In the genomic region with DNA sequence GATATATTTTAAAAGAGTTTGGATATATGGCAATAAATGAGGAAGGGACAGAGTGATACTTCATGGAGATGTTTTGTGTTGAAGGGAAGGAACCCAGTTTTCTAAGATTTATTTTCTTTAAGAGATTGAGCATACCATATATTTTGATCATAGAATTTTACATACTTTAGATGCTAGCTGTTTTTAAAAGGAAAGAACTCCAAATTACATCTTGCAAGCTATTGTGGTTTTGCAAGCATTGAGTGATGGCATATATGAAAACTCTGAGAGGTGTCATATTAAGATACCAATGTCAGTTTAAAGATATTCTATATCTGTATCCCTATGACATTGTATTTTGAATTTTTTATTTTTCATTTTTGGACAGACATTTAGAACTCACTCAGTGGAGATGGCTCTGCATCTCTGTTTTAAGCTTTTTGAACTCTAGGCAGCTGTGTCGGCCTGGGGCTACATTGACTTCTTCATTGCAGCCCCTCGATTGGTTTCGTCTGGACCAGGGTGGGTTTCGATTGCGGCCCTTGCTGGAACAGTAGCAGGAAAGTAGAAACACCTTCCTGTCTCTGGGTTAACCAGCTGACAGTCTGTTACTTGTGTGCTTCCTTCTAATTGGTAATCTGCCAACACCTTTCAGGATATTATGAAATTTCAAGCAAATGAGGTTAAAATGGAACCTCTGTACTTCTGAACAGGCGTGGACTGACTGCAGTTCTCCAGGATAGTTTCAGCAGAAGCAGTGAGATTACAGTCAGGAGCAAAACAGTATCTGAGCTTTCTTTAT, we compare ENCODE assay signal across 8 cellular contexts. TPM values are rescaled to one million over a fixed set of nuclear protein-coding genes. Genes with fewer than 3 reads are reported as not detected.
DNase-seq lines count a peak whose midpoint lies in the region; ATAC-seq lines count a peak whose summit lies in the region.

No MANE protein-coding gene starts in this region.

- H3K4me1 Mint-ChIP-seq in activated naive CD8-positive, alpha-beta T cell treated with anti-CD3 and anti-CD28 coated beads, Interleukin-2, amount 10 ng/mL, durations not matched to agents 7 days and 5 days = peaks cover 61% of the 10 kb centered on the region

- peak overlapping the region; percentile 67 for H3K4me3 Mint-ChIP-seq in activated naive CD8-positive, alpha-beta T cell treated with anti-CD3 and anti-CD28 coated beads, Interleukin-2, amount 10 ng/mL, durations not matched to agents 7 days and 5 days

- no peaks in the 10 kb centered on the region for H3K9me3 ChIP-seq in mucosa of rectum (ENCODE audit: control insufficient read depth in 2 of 2, low read length in 2 of 2)

- ATAC-seq in HG03521 (IDR thresholded peaks at IDR 0.05; ENCODE audit: unreplicated experiment) = peak; percentile 24
- ATAC-seq in activated naive CD8-positive, alpha-beta T cell treated with anti-CD3 and anti-CD28 coated beads, Interleukin-2, amount 10 ng/mL, durations not matched to agents 7 days and 5 days (ENCODE audit: low read depth) = peak; percentile 13
- no peak for ATAC-seq in GM21528 (IDR thresholded peaks at IDR 0.05; ENCODE audit: low FRiP score, unreplicated experiment)
- no peak for ATAC-seq in HG03432 (IDR thresholded peaks at IDR 0.05; ENCODE audit: unreplicated experiment)

- no peaks in the 10 kb centered on the region for H3K27me3 ChIP-seq in mucosa of rectum (ENCODE audit: control insufficient read depth in 2 of 2, insufficient read depth in 2 of 2, low read length in 2 of 2)

- H3K4me1 ChIP-seq in mucosa of rectum (ENCODE audit: control insufficient read depth in 2 of 2, insufficient read depth in 2 of 2, low read length in 2 of 2) = peaks cover 37 to 47% of the 10 kb centered on the region in 2 donors

- POLR2A ChIA-PET in activated naive CD8-positive, alpha-beta T cell treated with anti-CD3 and anti-CD28 coated beads, Interleukin-2, amount 10 ng/mL, durations not matched to agents 7 days and 5 days (lab: Charles Lee) = interaction anchor here (0.7 to 6.4 kb wide), 3 partner anchors 13 to 33 kb away, joined by 4 to 48 read pairs (median 17); a partner anchor contains a TSS

- DNase-seq in GF-D8 (lab: John Stamatoyannopoulos, UW) (peak; percentile 86), NCI-H345 (lab: John Stamatoyannopoulos, UW) (no peak), NCI-H526 (lab: John Stamatoyannopoulos, UW) (no peak)
- DNase-seq in activated naive CD8-positive, alpha-beta T cell treated with anti-CD3 and anti-CD28 coated beads, Interleukin-2, amount 10 ng/mL, durations not matched to agents 7 days and 5 days = no peak

- peak overlapping the region; percentile 11 to 26 for H3K27ac ChIP-seq in mucosa of rectum (ENCODE audit: low read depth in 2 of 2, low read length in 2 of 2)

- H3K36me3 ChIP-seq in mucosa of rectum (ENCODE audit: control insufficient read depth in 2 of 2, insufficient read depth in 2 of 2, low read length in 2 of 2) = no peaks in the 10 kb centered on the region

- H3K36me3 Mint-ChIP-seq in activated naive CD8-positive, alpha-beta T cell treated with anti-CD3 and anti-CD28 coated beads, Interleukin-2, amount 10 ng/mL, durations not matched to agents 7 days and 5 days = peaks cover 2% of the 10 kb centered on the region

- H3K9ac ChIP-seq in mucosa of rectum (ENCODE audit: low read depth in 1 of 2, low read length in 2 of 2) = peak overlapping the region in 1 of 2 donors; percentile 24

- no peaks in the 10 kb centered on the region for H3K27me3 Mint-ChIP-seq in activated naive CD8-positive, alpha-beta T cell treated with anti-CD3 and anti-CD28 coated beads, Interleukin-2, amount 10 ng/mL, durations not matched to agents 7 days and 5 days

- no peak overlapping the region for H3K4me3 ChIP-seq in mucosa of rectum (ENCODE audit: low read length in 2 of 2)

- H3K27ac Mint-ChIP-seq in activated naive CD8-positive, alpha-beta T cell treated with anti-CD3 and anti-CD28 coated beads, Interleukin-2, amount 10 ng/mL, durations not matched to agents 7 days and 5 days = peak overlapping the region; percentile 91

- H3K9me3 Mint-ChIP-seq in activated naive CD8-positive, alpha-beta T cell treated with anti-CD3 and anti-CD28 coated beads, Interleukin-2, amount 10 ng/mL, durations not matched to agents 7 days and 5 days = no peaks in the 10 kb centered on the region

RNA-seq across cellular contexts. Expression of a gene that starts 14.0 kb away (rescaled TPM):
- 10 to 100 TPM; 75.0 to 77.7 TPM for total RNA-seq in activated naive CD8-positive, alpha-beta T cell treated with anti-CD3 and anti-CD28 coated beads, Interleukin-2, amount 10 ng/mL, durations not matched to agents 7 days and 5 days

Comparison
In these comparisons a context has a peak if more than half of its experiments do, and no peak if none do; other contexts are left out.
1. ATAC-seq: peak in HG03521 (single experiment) and activated naive CD8-positive, alpha-beta T cell treated with anti-CD3 and anti-CD28 coated beads, Interleukin-2, amount 10 ng/mL, durations not matched to agents 7 days and 5 days (single experiment); none in GM21528 (single experiment) and HG03432 (single experiment).